In the genomic region with DNA sequence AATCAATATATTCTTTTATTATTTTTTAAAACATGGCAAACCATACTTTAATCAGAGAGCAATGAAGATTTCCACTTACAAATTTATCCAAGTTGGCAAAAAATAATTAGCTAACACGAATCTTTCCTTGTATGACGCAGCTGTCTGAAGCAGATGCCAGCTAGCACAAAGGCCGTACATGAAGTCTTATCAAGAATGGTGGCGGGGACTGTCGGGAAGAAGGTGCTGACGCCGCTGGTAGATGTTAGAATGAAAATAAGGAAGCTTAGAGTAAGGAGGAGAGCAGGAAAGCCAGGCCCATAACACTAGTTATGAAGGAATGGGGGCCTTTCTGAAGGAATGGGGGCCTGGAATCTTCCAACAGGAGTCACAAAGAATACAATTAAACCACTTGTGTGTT, we compare ENCODE assay signal across 12 cellular contexts.
"Had no signal": no experiment of that assay in that cellular context is flagged by ENCODE, and none has a peak within 500 bp of the region (broad histone marks: within the 10 kb centered on the region; RNA-seq: fewer than 3 reads in every experiment).

No MANE protein-coding gene starts in this region.

- H3K4me3 ChIP-seq: hepatocyte, upper lobe of left lung had no signal

- H3K9me3 ChIP-seq: upper lobe of left lung had no signal

- H3K36me3 Mint-ChIP-seq: activated naive CD8-positive, alpha-beta T cell; natural killer cell treated with Interleukin-12 subunit alpha and Interleukin-12 subunit beta and Interleukin-15 and Interleukin-18, amount 100 ng/mL, for 72 hours; stimulated activated memory B cell treated with anti-CD40 and anti-IgM and Interleukin-4, amounts not matched to agents 10 μg/mL and 1 μg/mL and 100 μg/mL, for 72 hours had no signal

- DNase-seq: cortex of kidney had no signal

- H3K27me3 ChIP-seq: hepatocyte, upper lobe of left lung had no signal

- H3K9me3 Mint-ChIP-seq: activated B cell treated with CpG ODN at 0.5 μM for 24 hours; activated CD8-positive, alpha-beta T cell treated with anti-CD3 and anti-CD28 coated beads for 36 hours; activated T-cell treated with anti-CD3 and anti-CD28 coated beads, Interleukin-2, amount 50 U/mL, for 72 hours; central memory CD8-positive, alpha-beta T cell; effector memory CD8-positive, alpha-beta T cell; natural killer cell treated with Interleukin-12 subunit alpha and Interleukin-12 subunit beta and Interleukin-15 and Interleukin-18, amount 100 ng/mL, for 72 hours; stimulated activated memory B cell treated with anti-CD40 and anti-IgM and Interleukin-4, amounts not matched to agents 10 μg/mL and 1 μg/mL and 100 μg/mL, for 72 hours; T-helper 2 cell treated with Interferon-gamma antibody and Interleukin-4, amounts not matched to agents 5 μg/mL and 100 μg/mL, for 36 hours had no signal

- H3K4me3 Mint-ChIP-seq: activated B cell treated with CpG ODN at 0.5 μM for 24 hours; activated CD8-positive, alpha-beta T cell treated with anti-CD3 and anti-CD28 coated beads for 36 hours; activated naive CD8-positive, alpha-beta T cell; activated T-cell treated with anti-CD3 and anti-CD28 coated beads, Interleukin-2, amount 50 U/mL, for 72 hours; central memory CD8-positive, alpha-beta T cell; effector memory CD8-positive, alpha-beta T cell; natural killer cell treated with Interleukin-12 subunit alpha and Interleukin-12 subunit beta and Interleukin-15 and Interleukin-18, amount 100 ng/mL, for 72 hours; stimulated activated memory B cell treated with anti-CD40 and anti-IgM and Interleukin-4, amounts not matched to agents 10 μg/mL and 1 μg/mL and 100 μg/mL, for 72 hours; T-helper 2 cell treated with Interferon-gamma antibody and Interleukin-4, amounts not matched to agents 5 μg/mL and 100 μg/mL, for 36 hours had no signal

- H3K27me3 Mint-ChIP-seq: activated B cell treated with CpG ODN at 0.5 μM for 24 hours; activated CD8-positive, alpha-beta T cell treated with anti-CD3 and anti-CD28 coated beads for 36 hours; activated naive CD8-positive, alpha-beta T cell; central memory CD8-positive, alpha-beta T cell; effector memory CD8-positive, alpha-beta T cell; natural killer cell treated with Interleukin-12 subunit alpha and Interleukin-12 subunit beta and Interleukin-15 and Interleukin-18, amount 100 ng/mL, for 72 hours; stimulated activated memory B cell treated with anti-CD40 and anti-IgM and Interleukin-4, amounts not matched to agents 10 μg/mL and 1 μg/mL and 100 μg/mL, for 72 hours had no signal

- H3K27ac Mint-ChIP-seq: activated B cell treated with CpG ODN at 0.5 μM for 24 hours; activated CD8-positive, alpha-beta T cell treated with anti-CD3 and anti-CD28 coated beads for 36 hours; activated naive CD8-positive, alpha-beta T cell; activated T-cell treated with anti-CD3 and anti-CD28 coated beads, Interleukin-2, amount 50 U/mL, for 72 hours; effector memory CD8-positive, alpha-beta T cell; stimulated activated memory B cell treated with anti-CD40 and anti-IgM and Interleukin-4, amounts not matched to agents 10 μg/mL and 1 μg/mL and 100 μg/mL, for 72 hours; T-helper 2 cell treated with Interferon-gamma antibody and Interleukin-4, amounts not matched to agents 5 μg/mL and 100 μg/mL, for 36 hours had no signal

- H3K27ac ChIP-seq: hepatocyte, upper lobe of left lung had no signal
